In genomic region chr16:79668502-79668901, GRCh38 we compare ENCODE assay signal across 23 cellular contexts.
"Had no signal": no experiment of that assay in that cellular context is flagged by ENCODE, and none has a peak within 500 bp of the region (broad histone marks: within the 10 kb centered on the region; RNA-seq: fewer than 3 reads in every experiment).

No MANE protein-coding gene starts in this region.

- H3K4me2 ChIP-seq: SK-N-SH had no signal

- DNase-seq: IMR-90; Karpas-422; KG1; MM.1S; NCI-H1092 treated with DMSO at 0.1 percent for 48 hours; NCI-H1436; NCI-H187; NCI-H2029; NCI-H2081 treated with DMSO at 0.1 percent for 48 hours; NCI-H2171; NCI-H226; NCI-H446; NCI-H510A; NCI-H524 treated with DMSO at 0.1 percent for 48 hours; NCI-H69; NCI-H774; NK-92 treated with Interleukin-12 subunit alpha and Interleukin-12 subunit beta, amount 100 ng/mL, for 24 hours; PC-3; SHP77; SK-N-SH had no signal

- ATAC-seq: HepG2, Panc1, PC-3 had no signal

- H3K27ac ChIP-seq: RWPE1 had no signal

- H3K9ac ChIP-seq: SK-N-SH had no signal
